ENCODE assay signal across 1 cellular context in genomic region chr7:55572378-55573233, GRCh38.
TF ChIP-seq lines count a peak whose summit lies in the region.

A gene with protein sequence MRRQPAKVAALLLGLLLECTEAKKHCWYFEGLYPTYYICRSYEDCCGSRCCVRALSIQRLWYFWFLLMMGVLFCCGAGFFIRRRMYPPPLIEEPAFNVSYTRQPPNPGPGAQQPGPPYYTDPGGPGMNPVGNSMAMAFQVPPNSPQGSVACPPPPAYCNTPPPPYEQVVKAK (minus strand): TSS chr7:55572502. CDS start chr7:55572324, 178 bp downstream.

TF ChIP-seq in HepG2, 621 proteins besides CTCF, POLR2A, EP300 and RAD21 (continued from another document and continues in another):
- no peak for TF ChIP-seq REST (IDR thresholded peaks at IDR 0.05; ENCODE audit: borderline replicate concordance in 1 of 2, low read depth in 1 of 2, low read length in 2 of 2)
- 0 out of 2 replicates have a peak, but pooled peaks have one; percentile 51 for TF ChIP-seq ZFX (CRISPR knock-in tag; IDR thresholded peaks at IDR 0.05; ENCODE audit: low read depth)
- 0 out of 2 replicates have a peak, but pooled peaks have one; percentile 10 for TF ChIP-seq IRF2 (CRISPR knock-in tag; IDR thresholded peaks at IDR 0.05)
- TF ChIP-seq ARNTL (CRISPR knock-in tag; IDR thresholded peaks at IDR 0.05): no peak
- no peak for TF ChIP-seq ZNF577 (CRISPR knock-in tag; IDR thresholded peaks at IDR 0.05; ENCODE audit: borderline replicate concordance, low read depth)
- TF ChIP-seq GZF1 (CRISPR knock-in tag; IDR thresholded peaks at IDR 0.05): no peak
- TF ChIP-seq FOXO4 (CRISPR knock-in tag; conservative IDR thresholded peaks at IDR 0.05): 0 out of 2 replicates have a peak, but pooled peaks have one; percentile 75
- no peak for TF ChIP-seq PAXIP1 (CRISPR knock-in tag; conservative IDR thresholded peaks at IDR 0.05)
- 0 out of 3 replicates have a peak, but pooled peaks have one; percentile 19 for TF ChIP-seq MXI1 (IDR thresholded peaks at IDR 0.05; ENCODE audit: borderline replicate concordance, low read depth, low read length)
- TF ChIP-seq EED (CRISPR knock-in tag; IDR thresholded peaks at IDR 0.05): no peak
- peak; percentile 24; the same call in 1 of the 2 replicates for TF ChIP-seq GATAD1 (CRISPR knock-in tag; IDR thresholded peaks at IDR 0.05)
- peak; percentile 26 for TF ChIP-seq SRSF1 (optimal IDR thresholded peaks at IDR 0.05; ENCODE audit: low read depth, low read length)
- TF ChIP-seq TBP (CRISPR knock-in tag; IDR thresholded peaks at IDR 0.05): no peak
- peak; percentile 87; the same call in 1 of the 2 replicates for TF ChIP-seq MEF2D (CRISPR knock-in tag; IDR thresholded peaks at IDR 0.05)
- 0 out of 2 replicates have a peak, but pooled peaks have one; percentile 46 for TF ChIP-seq ZNF225 (CRISPR knock-in tag; IDR thresholded peaks at IDR 0.05)
- TF ChIP-seq ZNF280B (CRISPR knock-in tag; IDR thresholded peaks at IDR 0.05; ENCODE audit: borderline replicate concordance): peak; percentile 59; the same call in 1 of the 2 replicates
- TF ChIP-seq HNF4A (CRISPR knock-in tag; IDR thresholded peaks at IDR 0.05): no peak
- TF ChIP-seq, protein P1, sequence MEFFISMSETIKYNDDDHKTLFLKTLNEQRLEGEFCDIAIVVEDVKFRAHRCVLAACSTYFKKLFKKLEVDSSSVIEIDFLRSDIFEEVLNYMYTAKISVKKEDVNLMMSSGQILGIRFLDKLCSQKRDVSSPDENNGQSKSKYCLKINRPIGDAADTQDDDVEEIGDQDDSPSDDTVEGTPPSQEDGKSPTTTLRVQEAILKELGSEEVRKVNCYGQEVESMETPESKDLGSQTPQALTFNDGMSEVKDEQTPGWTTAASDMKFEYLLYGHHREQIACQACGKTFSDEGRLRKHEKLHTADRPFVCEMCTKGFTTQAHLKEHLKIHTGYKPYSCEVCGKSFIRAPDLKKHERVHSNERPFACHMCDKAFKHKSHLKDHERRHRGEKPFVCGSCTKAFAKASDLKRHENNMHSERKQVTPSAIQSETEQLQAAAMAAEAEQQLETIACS (CRISPR knock-in tag; IDR thresholded peaks at IDR 0.05): peak; percentile 86
- no peak for TF ChIP-seq MTERF4 (CRISPR knock-in tag; IDR thresholded peaks at IDR 0.05)
- TF ChIP-seq, protein P2, sequence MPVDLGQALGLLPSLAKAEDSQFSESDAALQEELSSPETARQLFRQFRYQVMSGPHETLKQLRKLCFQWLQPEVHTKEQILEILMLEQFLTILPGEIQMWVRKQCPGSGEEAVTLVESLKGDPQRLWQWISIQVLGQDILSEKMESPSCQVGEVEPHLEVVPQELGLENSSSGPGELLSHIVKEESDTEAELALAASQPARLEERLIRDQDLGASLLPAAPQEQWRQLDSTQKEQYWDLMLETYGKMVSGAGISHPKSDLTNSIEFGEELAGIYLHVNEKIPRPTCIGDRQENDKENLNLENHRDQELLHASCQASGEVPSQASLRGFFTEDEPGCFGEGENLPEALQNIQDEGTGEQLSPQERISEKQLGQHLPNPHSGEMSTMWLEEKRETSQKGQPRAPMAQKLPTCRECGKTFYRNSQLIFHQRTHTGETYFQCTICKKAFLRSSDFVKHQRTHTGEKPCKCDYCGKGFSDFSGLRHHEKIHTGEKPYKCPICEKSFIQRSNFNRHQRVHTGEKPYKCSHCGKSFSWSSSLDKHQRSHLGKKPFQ (CRISPR knock-in tag; IDR thresholded peaks at IDR 0.05; ENCODE audit: insufficient replicate concordance): peak; percentile 46
- peak; percentile 68; the same call in 1 of the 2 replicates for TF ChIP-seq ZNF790 (CRISPR knock-in tag; IDR thresholded peaks at IDR 0.05; ENCODE audit: borderline replicate concordance)
- TF ChIP-seq BCL6 (CRISPR knock-in tag; IDR thresholded peaks at IDR 0.05): no peak
- no peak for TF ChIP-seq ZNF569 (CRISPR knock-in tag; IDR thresholded peaks at IDR 0.05; ENCODE audit: borderline replicate concordance)
- TF ChIP-seq TBX3 (IDR thresholded peaks at IDR 0.05; ENCODE audit: borderline replicate concordance): no peak
- TF ChIP-seq NCOR1 (IDR thresholded peaks at IDR 0.05; ENCODE audit: borderline replicate concordance, low read length): no peak
- TF ChIP-seq RXRB (CRISPR knock-in tag; IDR thresholded peaks at IDR 0.05; ENCODE audit: borderline replicate concordance): peak; percentile 38; the same call in 1 of the 2 replicates
- peak; percentile 53; the same call in 1 of the 2 replicates for TF ChIP-seq ZFY (CRISPR knock-in tag; IDR thresholded peaks at IDR 0.05)
- no peak for TF ChIP-seq TBL1XR1 (IDR thresholded peaks at IDR 0.05; ENCODE audit: borderline replicate concordance, low read length, partially characterized antibody)
- TF ChIP-seq, protein P3, sequence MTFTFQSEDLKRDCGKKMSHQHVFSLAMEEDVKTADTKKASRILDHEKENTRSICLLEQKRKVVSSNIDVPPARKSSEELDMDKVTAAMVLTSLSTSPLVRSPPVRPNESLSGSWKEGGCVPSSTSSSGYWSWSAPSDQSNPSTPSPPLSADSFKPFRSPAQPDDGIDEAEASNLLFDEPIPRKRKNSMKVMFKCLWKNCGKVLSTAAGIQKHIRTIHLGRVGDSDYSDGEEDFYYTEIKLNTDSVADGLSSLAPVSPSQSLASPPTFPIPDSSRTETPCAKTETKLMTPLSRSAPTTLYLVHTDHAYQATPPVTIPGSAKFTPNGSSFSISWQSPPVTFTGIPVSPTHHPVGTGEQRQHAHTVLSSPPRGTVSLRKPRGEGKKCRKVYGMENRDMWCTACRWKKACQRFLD (CRISPR knock-in tag; IDR thresholded peaks at IDR 0.05; ENCODE audit: borderline replicate concordance): no peak
- no peak for TF ChIP-seq JUN (CRISPR knock-in tag; IDR thresholded peaks at IDR 0.05)
- TF ChIP-seq RXRA (CRISPR knock-in tag; IDR thresholded peaks at IDR 0.05): peak; percentile 81
- 0 out of 2 replicates have a peak, but pooled peaks have one; percentile 34 for TF ChIP-seq ZNF430 (CRISPR knock-in tag; IDR thresholded peaks at IDR 0.05)
- TF ChIP-seq, protein P4, sequence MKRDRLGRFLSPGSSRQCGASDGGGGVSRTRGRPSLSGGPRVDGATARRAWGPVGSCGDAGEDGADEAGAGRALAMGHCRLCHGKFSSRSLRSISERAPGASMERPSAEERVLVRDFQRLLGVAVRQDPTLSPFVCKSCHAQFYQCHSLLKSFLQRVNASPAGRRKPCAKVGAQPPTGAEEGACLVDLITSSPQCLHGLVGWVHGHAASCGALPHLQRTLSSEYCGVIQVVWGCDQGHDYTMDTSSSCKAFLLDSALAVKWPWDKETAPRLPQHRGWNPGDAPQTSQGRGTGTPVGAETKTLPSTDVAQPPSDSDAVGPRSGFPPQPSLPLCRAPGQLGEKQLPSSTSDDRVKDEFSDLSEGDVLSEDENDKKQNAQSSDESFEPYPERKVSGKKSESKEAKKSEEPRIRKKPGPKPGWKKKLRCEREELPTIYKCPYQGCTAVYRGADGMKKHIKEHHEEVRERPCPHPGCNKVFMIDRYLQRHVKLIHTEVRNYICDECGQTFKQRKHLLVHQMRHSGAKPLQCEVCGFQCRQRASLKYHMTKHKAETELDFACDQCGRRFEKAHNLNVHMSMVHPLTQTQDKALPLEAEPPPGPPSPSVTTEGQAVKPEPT (CRISPR knock-in tag; IDR thresholded peaks at IDR 0.05; ENCODE audit: low read depth): no peak
- peak; percentile 26 for TF ChIP-seq SKI (IDR thresholded peaks at IDR 0.05; ENCODE audit: partially characterized antibody)
